23 cellular contexts compared by ENCODE assay signal in the genomic region with DNA sequence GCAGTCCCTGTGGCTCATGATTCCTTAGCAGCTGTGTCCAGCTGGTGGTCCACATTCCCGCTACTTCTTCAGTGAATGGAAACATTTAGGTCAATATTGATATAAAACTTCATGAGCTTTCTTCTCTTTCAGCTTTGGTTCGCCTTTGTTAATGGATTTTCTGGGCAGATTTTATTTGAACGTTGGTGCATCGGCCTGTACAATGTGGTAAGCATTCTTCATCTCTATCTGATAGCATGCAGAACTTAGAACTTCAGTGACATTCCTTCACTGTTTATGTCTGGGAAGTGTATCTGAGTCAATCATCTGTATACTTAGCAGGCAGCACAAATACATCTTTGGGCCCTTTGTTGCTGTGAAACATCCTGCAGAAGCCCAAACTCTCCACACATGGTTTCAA.
DNase-seq lines count a peak whose midpoint lies in the region; TF ChIP-seq lines count a peak whose summit lies in the region.
"Had no signal": no experiment of that assay in that cellular context is flagged by ENCODE, and none has a peak within 500 bp of the region (broad histone marks: within the 10 kb centered on the region; RNA-seq: fewer than 3 reads in every experiment).

No MANE protein-coding gene starts in this region.

- peaks cover 4% of the 10 kb centered on the region for H3K9me3 ChIP-seq in adipocyte (ENCODE audit: control insufficient read depth, low read length)
- H3K9me3 ChIP-seq in colonic mucosa: no peaks in the 10 kb centered on the region
- H3K9me3 ChIP-seq: HAP-1, MG63, SJSA1 had no signal

- H3K27me3 Mint-ChIP-seq in neural crest cell (ENCODE audit: low read depth): no peaks in the 10 kb centered on the region
- no peaks in the 10 kb centered on the region for H3K27me3 Mint-ChIP-seq in type B pancreatic cell
- H3K27me3 Mint-ChIP-seq: CD4-positive, CD25-positive, alpha-beta regulatory T cell had no signal

- DNase-seq in adipocyte (ENCODE audit: low read depth) (peak; percentile 18), left kidney (ENCODE audit: low read depth, low spot score) (peak; percentile 77), neural crest cell (ENCODE audit: low read depth, low spot score) (no peak), type B pancreatic cell (ENCODE audit: extremely low spot score, unreplicated experiment) (no peak), medulla oblongata (ENCODE audit: extremely low spot score) (no peak), colonic mucosa (no peak), dermis blood vessel endothelial cell (no peak)
- DNase-seq: CD4-positive, CD25-positive, alpha-beta regulatory T cell; HFFc6; KBM-7; MG63; NCI-H1105 treated with DMSO at 0.1 percent for 48 hours; NCI-H146; NCI-H1930; NCI-H446 treated with DMSO at 0.1 percent for 48 hours; NCI-H526 treated with DMSO at 0.1 percent for 48 hours; PC-9; Right ventricle myocardium superior; RPMI8226 had no signal

- H3K27ac ChIP-seq in colonic mucosa: no peak overlapping the region
- H3K27ac ChIP-seq: BLaER1, PC-9 had no signal

- H3K36me3 Mint-ChIP-seq in neural crest cell (ENCODE audit: low read depth): peaks cover 2% of the 10 kb centered on the region
- peaks cover 5% of the 10 kb centered on the region for H3K36me3 Mint-ChIP-seq in type B pancreatic cell
- H3K36me3 Mint-ChIP-seq: CD4-positive, CD25-positive, alpha-beta regulatory T cell had no signal

- H3K4me3 Mint-ChIP-seq in neural crest cell (no peak overlapping the region), type B pancreatic cell (peak overlapping the region; percentile 1)
- H3K4me3 Mint-ChIP-seq: CD4-positive, CD25-positive, alpha-beta regulatory T cell; GM23338; HFFc6 had no signal

- intact Hi-C loops in colonic mucosa (cut with DNase I): no loop called here

- H3K4me1 Mint-ChIP-seq in neural crest cell: peaks cover 12% of the 10 kb centered on the region
- H3K4me1 Mint-ChIP-seq in type B pancreatic cell (ENCODE audit: unreplicated experiment): peaks cover 10% of the 10 kb centered on the region
- H3K4me1 Mint-ChIP-seq: CD4-positive, CD25-positive, alpha-beta regulatory T cell had no signal

- H3K27ac Mint-ChIP-seq in neural crest cell (ENCODE audit: unreplicated experiment) (peak overlapping the region; percentile 22), type B pancreatic cell (no peak overlapping the region)
- H3K27ac Mint-ChIP-seq: GM23338, HFFc6 had no signal

- H3K9ac ChIP-seq in adipocyte (ENCODE audit: low read length) (no peak overlapping the region), colonic mucosa (ENCODE audit: low read depth in 2 of 2, low read length in 2 of 2) (no peak overlapping the region)
- H3K9ac ChIP-seq: BLaER1 had no signal

- H3K4me1 ChIP-seq in adipocyte (ENCODE audit: control insufficient read depth, insufficient read depth, low read length): no peaks in the 10 kb centered on the region
- H3K4me1 ChIP-seq in colonic mucosa: no peaks in the 10 kb centered on the region
- H3K4me1 ChIP-seq: BLaER1 had no signal

- H3K36me3 ChIP-seq in adipocyte (ENCODE audit: control insufficient read depth, insufficient read depth, low read length, severe bottlenecking): no peaks in the 10 kb centered on the region
- no peaks in the 10 kb centered on the region for H3K36me3 ChIP-seq in colonic mucosa
- H3K36me3 ChIP-seq: BLaER1, HAP-1, MG63, SJSA1 had no signal

- H3K9me3 Mint-ChIP-seq in neural crest cell: no peaks in the 10 kb centered on the region
- H3K9me3 Mint-ChIP-seq in type B pancreatic cell: peaks cover 8% of the 10 kb centered on the region

- TF ChIP-seq CTCF in neural crest cell (conservative IDR thresholded peaks at IDR 0.05) (no peak), type B pancreatic cell (conservative IDR thresholded peaks at IDR 0.05) (no peak), colonic mucosa (IDR thresholded peaks at IDR 0.05) (no peak)

- H3K4me3 ChIP-seq in adipocyte (ENCODE audit: low read length) (no peak overlapping the region), colonic mucosa (no peak overlapping the region)
- H3K4me3 ChIP-seq: BLaER1, GM23338, HAP-1, MG63, PC-9, SJSA1 had no signal

- H3K27me3 ChIP-seq in adipocyte (replicated peaks; ENCODE audit: control insufficient read depth, insufficient read depth, low read length): no peaks in the 10 kb centered on the region
- H3K27me3 ChIP-seq in colonic mucosa: no peaks in the 10 kb centered on the region
- H3K27me3 ChIP-seq: BLaER1, MG63, SJSA1 had no signal

Comparison
In these comparisons a context has a peak if more than half of its experiments do, and no peak if none do; other contexts are left out.
1. DNase-seq: peak in adipocyte (single experiment) and left kidney (single experiment); none in neural crest cell (single experiment), type B pancreatic cell (single experiment), medulla oblongata (single experiment), colonic mucosa (single experiment) and dermis blood vessel endothelial cell (single experiment).